ENCODE assay signal across 21 cellular contexts in genomic region chr4:176066757-176067156, GRCh38. TPM values are rescaled to one million over a fixed set of nuclear protein-coding genes. Genes with fewer than 3 reads are reported as not detected.
DNase-seq lines count a peak whose midpoint lies in the region; ATAC-seq and TF ChIP-seq lines count a peak whose summit lies in the region.
"Had no signal": no experiment of that assay in that cellular context is flagged by ENCODE, and none has a peak within 500 bp of the region (broad histone marks: within the 10 kb centered on the region; RNA-seq: fewer than 3 reads in every experiment).

No MANE protein-coding gene starts in this region.

- H3K9me3 ChIP-seq in BE2C (no peaks in the 10 kb centered on the region), HUES64 (ENCODE audit: insufficient read depth, low read depth, low read length) (no peaks in the 10 kb centered on the region)
- H3K9me3 ChIP-seq: esophagus squamous epithelium, pancreas, tibial artery had no signal

- H3K27me3 ChIP-seq in BE2C (no peaks in the 10 kb centered on the region), HUES64 (ENCODE audit: insufficient read depth, low read length) (0 out of 2 replicates have a peak, but pooled peaks cover 5% of the 10 kb centered on the region)
- H3K27me3 ChIP-seq: esophagus squamous epithelium, pancreas, tibial artery had no signal

- TF ChIP-seq CTCF in BE2C (IDR thresholded peaks at IDR 0.05; ENCODE audit: low read depth, low read length) (no peak), brain (conservative IDR thresholded peaks at IDR 0.05) (no peak), GM20000 (IDR thresholded peaks at IDR 0.05; ENCODE audit: extremely low read depth, missing control alignments) (no peak)

- H3K4me1 Mint-ChIP-seq in brain, result peaks cover 49% of the 10 kb centered on the region

- H3K36me3 Mint-ChIP-seq in brain, result peaks cover 16% of the 10 kb centered on the region

- no peak for DNase-seq in BE2C
- DNase-seq in midbrain (lab: John Stamatoyannopoulos, UW), result peak; percentile 46
- DNase-seq in GM20000 (ENCODE audit: low spot score), result no peak
- DNase-seq in NCI-H187 (lab: John Stamatoyannopoulos, UW), result no peak
- DNase-seq: activated CD4-positive, alpha-beta T cell treated with anti-CD3 and anti-CD28 coated beads, Interleukin-2, amount 50 U/mL, for 1 hour; activated CD8-positive, alpha-beta memory T cell treated with anti-CD3 and anti-CD28 coated beads, Interleukin-2, amount 50 U/mL, for 48 hours; activated gamma-delta T cell treated with Interleukin-2 at 50 U/mL for 16 hours; amniotic stem cell; esophagus squamous epithelium; GDM1; left ventricle myocardium superior; NCI-H2227 treated with DMSO at 0.1 percent for 48 hours; OCI-M1; pancreas; SHP77 treated with DMSO at 0.1 percent for 48 hours; stimulated activated naive CD4-positive, alpha-beta T cell; tibial artery had no signal

- peaks cover 5% of the 10 kb centered on the region for H3K27me3 Mint-ChIP-seq in brain

- H3K4me1 ChIP-seq in BE2C (no peaks in the 10 kb centered on the region; the same call in 1 of the 2 replicates), HUES64 (ENCODE audit: insufficient read depth, low read length) (no peaks in the 10 kb centered on the region)

- WGBS in HUES64, result 91% methylated on average over 5 of the region's 6 CpGs

- no peak overlapping the region for H3K9ac ChIP-seq in HUES64 (ENCODE audit: low read depth, low read length)

- peak overlapping the region in 1 of 5 experiments; percentile 96 for H3K27ac Mint-ChIP-seq in brain
- H3K27ac Mint-ChIP-seq: B cell had no signal

- no peak overlapping the region for H3K27ac ChIP-seq in HUES64 (ENCODE audit: low read depth, low read length)
- H3K27ac ChIP-seq: esophagus squamous epithelium, pancreas, tibial artery had no signal

- ATAC-seq in HG03097 (IDR thresholded peaks at IDR 0.05; ENCODE audit: low FRiP score, unreplicated experiment), result no peak

- peak overlapping the region; percentile 87 for H3K4me3 ChIP-seq in BE2C (ENCODE audit: low read depth, low read length)
- 0 out of 2 replicates have a peak overlapping the region, but pooled peaks have one; percentile 10 for H3K4me3 ChIP-seq in HUES64 (ENCODE audit: low read length)

- H3K9me3 Mint-ChIP-seq in brain, result peaks cover 0 to 4% (median under 1%) of the 10 kb centered on the region in 5 experiments

- H3K4me3 Mint-ChIP-seq in brain, result peak overlapping the region; percentile 77 to 99 (median 96)

- H3K36me3 ChIP-seq in BE2C (no peaks in the 10 kb centered on the region), HUES64 (ENCODE audit: insufficient read depth, low read length) (no peaks in the 10 kb centered on the region)
- H3K36me3 ChIP-seq: esophagus squamous epithelium, pancreas, tibial artery had no signal

RNA-seq across cellular contexts. Expression of gene WDR17, which starts 1.1 kb away (rescaled TPM):
- 7.0 TPM for polyA plus RNA-seq in BE2C (2012; ENCODE audit: insufficient read depth, insufficient read length, low read depth)
- polyA plus RNA-seq in HUES64 (2013, experiment 1 of 2), result 3.2 TPM
- 3.2 TPM for polyA plus RNA-seq in HUES64 (2013, experiment 2 of 2)
- polyA plus RNA-seq in brain (ENCODE audit: insufficient read depth, low read depth, low replicate concordance), result 1.6 TPM
